8 cellular contexts compared by ENCODE assay signal in the genomic region with DNA sequence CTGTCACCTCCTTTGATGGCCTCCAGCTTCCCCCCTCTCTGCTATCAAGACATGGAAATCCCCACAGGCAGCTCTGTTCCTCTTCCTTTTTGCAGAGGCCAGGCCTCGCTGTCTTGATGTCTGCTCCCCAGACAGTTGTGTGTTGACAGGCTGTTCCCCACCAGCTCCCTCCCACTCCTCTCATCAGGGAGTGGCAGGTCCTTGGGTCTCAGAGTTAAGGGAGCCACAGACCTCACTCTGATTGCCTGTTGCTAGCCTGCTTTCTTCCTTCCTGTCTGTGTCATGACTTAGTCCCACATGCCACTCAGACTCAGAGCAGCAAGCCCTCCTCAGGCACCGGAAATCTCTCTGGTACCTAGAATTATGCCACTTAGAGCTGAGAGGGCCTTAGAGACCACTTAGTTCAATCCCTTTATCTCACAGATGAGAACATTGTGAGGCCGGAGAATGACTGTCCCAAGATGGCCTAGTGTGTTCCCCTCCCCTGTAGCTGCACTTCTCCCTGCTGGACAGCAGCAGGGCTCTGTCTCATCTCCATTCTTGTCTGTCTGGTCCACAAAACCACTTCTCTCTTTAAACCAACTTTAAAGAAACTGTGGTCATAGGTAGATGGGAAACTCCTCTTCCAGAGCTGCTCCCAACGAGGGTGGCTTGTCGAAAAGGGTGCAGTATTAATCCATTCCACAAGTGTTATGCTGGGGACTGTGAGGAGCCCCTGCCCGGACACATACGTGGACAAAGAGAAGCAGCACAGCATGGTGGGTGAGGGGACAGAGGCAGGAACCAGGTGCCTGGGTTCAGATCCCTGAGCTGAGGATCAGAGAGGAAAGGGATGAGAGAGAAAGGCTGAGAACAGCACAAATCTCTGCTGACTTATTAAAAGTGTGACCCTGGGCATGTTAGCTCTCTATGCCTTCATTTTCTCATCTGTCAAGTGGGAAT. TPM values are rescaled to one million over a fixed set of nuclear protein-coding genes. Genes with fewer than 3 reads are reported as not detected.
A peak's percentile ranks its signal among the peaks of the same experiment; 100 is the strongest.
DNase-seq lines count a peak whose midpoint lies in the region; ATAC-seq, FAIRE-seq and TF ChIP-seq lines count a peak whose summit lies in the region.

No MANE protein-coding gene starts in this region.

- H3K9ac ChIP-seq in keratinocyte (ENCODE audit: control insufficient read depth, extremely low read depth, insufficient read depth, low read length): no peak overlapping the region

- H3K36me3 ChIP-seq in keratinocyte (ENCODE audit: control insufficient read depth in 2 of 2, extremely low read depth in 1 of 2, insufficient read depth in 2 of 2, low read length in 2 of 2): peaks cover 20 to 22% of the 10 kb centered on the region in 2 experiments

- FAIRE-seq in keratinocyte (lab: Jason Lieb, UNC): no peak

- no peaks in the 10 kb centered on the region for H3K9me1 ChIP-seq in keratinocyte (ENCODE audit: control insufficient read depth, extremely low read depth, insufficient read depth, low read length)

- peak; percentile 54 for ATAC-seq in GM21737 (IDR thresholded peaks at IDR 0.05; ENCODE audit: unreplicated experiment)

- TF ChIP-seq CTCF in GM13977 (IDR thresholded peaks at IDR 0.05; ENCODE audit: extremely low read depth, insufficient read depth, missing control alignments): no peak
- TF ChIP-seq CTCF in keratinocyte (optimal IDR thresholded peaks at IDR 0.05 in 1 of 3, IDR thresholded peaks at IDR 0.05 in 1 of 3, conservative IDR thresholded peaks at IDR 0.05 in 1 of 3; ENCODE audit: extremely low read depth in 1 of 3, insufficient read depth in 2 of 3, low read length in 3 of 3): no peak

- H3K27ac ChIP-seq in keratinocyte (ENCODE audit: control insufficient read depth, insufficient read depth, low read length) (no peak overlapping the region), substantia nigra (ENCODE audit: low read depth, low read length, poor library complexity, severe bottlenecking) (peak overlapping the region; percentile 58)

- H3K4me2 ChIP-seq in keratinocyte (ENCODE audit: control insufficient read depth, extremely low read depth, insufficient read depth, low read depth, low read length): peak overlapping the region; percentile 7

- DNase-seq in GM13977 (ENCODE audit: low spot score) (peak; percentile 72), MV-4-11 (lab: John Stamatoyannopoulos, UW) (peak; percentile 76), keratinocyte (ENCODE audit: low read depth, low spot score) (no peak), substantia nigra (lab: John Stamatoyannopoulos, UW) (peak in 6 of 49 donors; percentile 22 to 52 (median 39)), cerebellar cortex (ENCODE audit: low spot score) (no peak), COLO829 (ENCODE audit: low spot score) (no peak)
- DNase-seq in activated CD8-positive, alpha-beta memory T cell treated with anti-CD3 and anti-CD28 coated beads, Interleukin-2, amount 50 U/mL, for 4 hours: peak; percentile 55

- peaks cover 26% of the 10 kb centered on the region for H3K4me1 ChIP-seq in keratinocyte (ENCODE audit: control insufficient read depth, extremely low read depth, insufficient read depth, low read length)

- H3K4me3 ChIP-seq in keratinocyte (ENCODE audit: control insufficient read depth in 2 of 3, extremely low read depth in 1 of 3, insufficient read depth in 2 of 3, low read depth in 1 of 3, low read length in 3 of 3): no peak overlapping the region

- in situ Hi-C loops in GM13977 (cut with MboI; ENCODE audit: low pct_unique_long_range_greater_than_20kb, low sequenced_read_pairs, unreplicated experiment): no loop called here

- dilution Hi-C loops in keratinocyte (cut with MboI; ENCODE audit: extremely low pct_ligation_motif_present, low sequenced_read_pairs): no loop called here

- H4K20me1 ChIP-seq in keratinocyte (ENCODE audit: control insufficient read depth, extremely low read depth, insufficient read depth, low read length): no peaks in the 10 kb centered on the region

- no peaks in the 10 kb centered on the region for H3K9me3 ChIP-seq in keratinocyte (ENCODE audit: control insufficient read depth, low read depth, low read length)

- no peak overlapping the region for H2AFZ ChIP-seq in keratinocyte (ENCODE audit: control insufficient read depth, low read length)

- no peaks in the 10 kb centered on the region for H3K27me3 ChIP-seq in keratinocyte (ENCODE audit: control insufficient read depth, extremely low read depth, insufficient read depth, low read length)

- H3K79me2 ChIP-seq in keratinocyte (ENCODE audit: control insufficient read depth, insufficient read depth, low read length): peaks cover 26% of the 10 kb centered on the region

RNA-seq across cellular contexts. Expression of a gene that starts 4.2 kb away (rescaled TPM):
- polyA plus RNA-seq in keratinocyte: 11.1 to 12.5 TPM (median 11.2 TPM) in 3 replicates
- 13.1 TPM for polyA plus RNA-seq in keratinocyte (2011; ENCODE audit: low read depth)
- polyA plus RNA-seq in keratinocyte (2011; cell fraction: cytosol; rRNA removed): 8.2 and 10.3 TPM in 2 replicates
- 21.1 and 23.1 TPM in 2 replicates for polyA plus RNA-seq in keratinocyte (2011; cell fraction: nucleus; rRNA removed)
- 8.3 and 15.0 TPM in 2 replicates for polyA plus RNA-seq in keratinocyte (2012; ENCODE audit: low replicate concordance)
- polyA minus RNA-seq in keratinocyte: 15.9 to 20.6 TPM (median 16.8 TPM) in 3 replicates
- 16.9 TPM for polyA minus RNA-seq in keratinocyte (2011; cell fraction: cytosol; rRNA and poly(A)+ RNA removed)
- 23.8 and 25.1 TPM in 2 replicates for polyA minus RNA-seq in keratinocyte (2011; cell fraction: nucleus; rRNA and poly(A)+ RNA removed)

Comparison
In these comparisons a context has a peak if more than half of its experiments do, and no peak if none do; other contexts are left out.
1. DNase-seq: peak in GM13977 (single experiment), MV-4-11 (single experiment) and activated CD8-positive, alpha-beta memory T cell treated with anti-CD3 and anti-CD28 coated beads, Interleukin-2, amount 50 U/mL, for 4 hours (single experiment); none in keratinocyte (single experiment), cerebellar cortex (single experiment) and COLO829 (single experiment).